1 cellular context compared by ENCODE assay signal in genomic region chr5:143679777-143680176, GRCh38.
TF ChIP-seq lines count a peak whose summit lies in the region.

No MANE protein-coding gene starts in this region.

TF ChIP-seq in HepG2, 621 proteins besides CTCF, POLR2A, EP300 and RAD21 (continued from another document and continues in another):
- TF ChIP-seq FOXO4 (CRISPR knock-in tag; conservative IDR thresholded peaks at IDR 0.05) (no peak), PRPF4 (IDR thresholded peaks at IDR 0.05; ENCODE audit: low read depth, low read length, poor library complexity, severe bottlenecking) (no peak), ZNF609 (CRISPR knock-in tag; IDR thresholded peaks at IDR 0.05; ENCODE audit: borderline replicate concordance) (no peak), ZNF549 (CRISPR knock-in tag; IDR thresholded peaks at IDR 0.05) (no peak), SNAPC5 (CRISPR knock-in tag; IDR thresholded peaks at IDR 0.05; ENCODE audit: borderline replicate concordance) (no peak), ZNF138 (CRISPR knock-in tag; IDR thresholded peaks at IDR 0.05; ENCODE audit: low read depth) (no peak), CAMTA2 (CRISPR knock-in tag; IDR thresholded peaks at IDR 0.05; ENCODE audit: borderline replicate concordance) (no peak), ZSCAN30 (CRISPR knock-in tag; IDR thresholded peaks at IDR 0.05) (no peak), IRF2 (CRISPR knock-in tag; IDR thresholded peaks at IDR 0.05) (peak; percentile 37; the same call in 1 of the 2 replicates), KAT8 (CRISPR knock-in tag; IDR thresholded peaks at IDR 0.05) (0 out of 2 replicates have a peak, but pooled peaks have one; percentile 27), HNRNPLL (IDR thresholded peaks at IDR 0.05; ENCODE audit: low read depth, low read length, poor library complexity, severe bottlenecking) (no peak), ZNF207 (IDR thresholded peaks at IDR 0.05; ENCODE audit: borderline replicate concordance) (no peak), HOXA5 (CRISPR knock-in tag; IDR thresholded peaks at IDR 0.05) (no peak), AGO1 (IDR thresholded peaks at IDR 0.05; ENCODE audit: low read depth, low read length, poor library complexity, severe bottlenecking) (no peak), RXRB (CRISPR knock-in tag; IDR thresholded peaks at IDR 0.05; ENCODE audit: borderline replicate concordance) (peak; percentile 63; the same call in 1 of the 2 replicates), LCORL (IDR thresholded peaks at IDR 0.05) (no peak), LCORL (CRISPR knock-in tag; IDR thresholded peaks at IDR 0.05) (no peak), FOSL2 (CRISPR knock-in tag; IDR thresholded peaks at IDR 0.05) (peak; percentile 93), SMAD9 (CRISPR knock-in tag; IDR thresholded peaks at IDR 0.05) (no peak), TFDP1 (CRISPR knock-in tag; IDR thresholded peaks at IDR 0.05; ENCODE audit: borderline replicate concordance) (no peak), ZNF784 (CRISPR knock-in tag; IDR thresholded peaks at IDR 0.05; ENCODE audit: borderline replicate concordance) (no peak), ZNF407 (CRISPR knock-in tag; IDR thresholded peaks at IDR 0.05; ENCODE audit: not compliant biosample characterization) (no peak), ZNF354B (CRISPR knock-in tag; IDR thresholded peaks at IDR 0.05) (no peak), ZNF142 (CRISPR knock-in tag; IDR thresholded peaks at IDR 0.05) (no peak), ZNF24 (IDR thresholded peaks at IDR 0.05) (no peak), ZNF441 (CRISPR knock-in tag; IDR thresholded peaks at IDR 0.05; ENCODE audit: borderline replicate concordance) (no peak), GPN1 (CRISPR knock-in tag; IDR thresholded peaks at IDR 0.05; ENCODE audit: borderline replicate concordance) (no peak), ZNF383 (CRISPR knock-in tag; IDR thresholded peaks at IDR 0.05; ENCODE audit: borderline replicate concordance) (no peak), ARNT2 (CRISPR knock-in tag; IDR thresholded peaks at IDR 0.05; ENCODE audit: low read depth) (no peak), NCOA2 (CRISPR knock-in tag; IDR thresholded peaks at IDR 0.05) (peak; percentile 40; the same call in 1 of the 2 replicates), ARID3A (IDR thresholded peaks at IDR 0.05; ENCODE audit: low read depth, low read length) (0 out of 2 replicates have a peak, but pooled peaks have one; percentile 26), SP140L (CRISPR knock-in tag; IDR thresholded peaks at IDR 0.05; ENCODE audit: borderline replicate concordance) (no peak)
